Comparison of ENCODE assay signal across 12 cellular contexts in the genomic region with DNA sequence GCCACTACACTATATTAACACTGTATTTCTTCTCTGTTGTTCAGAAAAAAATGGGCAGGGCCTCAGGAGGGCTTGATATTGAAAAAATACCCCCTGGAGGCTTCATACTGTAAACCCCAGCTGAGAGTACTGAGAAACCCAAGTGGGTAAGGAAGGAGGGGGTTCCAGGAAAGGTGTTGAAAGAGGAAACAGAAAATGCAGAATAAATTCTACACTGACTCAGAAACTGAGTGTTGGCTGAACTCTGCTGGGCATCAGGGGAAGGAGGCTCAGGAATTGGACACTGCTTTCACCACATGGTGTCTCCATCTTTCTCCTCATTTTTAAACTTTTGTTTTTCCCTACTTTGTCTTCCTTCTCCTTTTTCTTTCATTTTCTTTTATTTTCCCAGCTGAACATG.
A peak's percentile ranks its signal among the peaks of the same experiment; 100 is the strongest.
DNase-seq lines count a peak whose midpoint lies in the region; ATAC-seq, FAIRE-seq and TF ChIP-seq lines count a peak whose summit lies in the region.
"Had no signal": no experiment of that assay in that cellular context is flagged by ENCODE, and none has a peak within 500 bp of the region (broad histone marks: within the 10 kb centered on the region; RNA-seq: fewer than 3 reads in every experiment).

No MANE protein-coding gene starts in this region.

- FAIRE-seq in endothelial cell of umbilical vein (lab: Jason Lieb, UNC) = no peak
- FAIRE-seq: colon, GM19239 had no signal

- H3K9ac ChIP-seq in endothelial cell of umbilical vein (replicated peaks; ENCODE audit: extremely low read depth, insufficient read depth, low read length) (no peak overlapping the region), smooth muscle cell (ENCODE audit: low read depth) (peak overlapping the region; percentile 36)
- H3K9ac ChIP-seq: BLaER1 had no signal

- H3K27ac Mint-ChIP-seq in activated CD8-positive, alpha-beta memory T cell treated with anti-CD3 and anti-CD28 coated beads, Interleukin-2, amount 10 ng/mL, durations not matched to agents 7 days and 5 days = peak overlapping the region; percentile 17
- H3K27ac Mint-ChIP-seq: activated T-cell treated with anti-CD3 and anti-CD28 coated beads, Interleukin-2, amount 50 U/mL, for 72 hours had no signal

- no peak for TF ChIP-seq POLR2A in endothelial cell of umbilical vein (IDR thresholded peaks at IDR 0.05; ENCODE audit: low read depth, low read length)

- H3K9me2 ChIP-seq in OCI-LY7 (ENCODE audit: insufficient read depth, low read length) = no peaks in the 10 kb centered on the region

- H3K36me3 Mint-ChIP-seq in activated CD8-positive, alpha-beta memory T cell treated with anti-CD3 and anti-CD28 coated beads, Interleukin-2, amount 10 ng/mL, durations not matched to agents 7 days and 5 days = peaks cover 7% of the 10 kb centered on the region

- TF ChIP-seq CTCF in OCI-LY7 (conservative IDR thresholded peaks at IDR 0.05; ENCODE audit: low read length) = no peak
- TF ChIP-seq CTCF in endothelial cell of umbilical vein (IDR thresholded peaks at IDR 0.05; ENCODE audit: extremely low read depth in 1 of 2, insufficient read depth in 1 of 2, low read depth in 1 of 2, low read length in 2 of 2) = no peak
- no peak for TF ChIP-seq CTCF in smooth muscle cell (IDR thresholded peaks at IDR 0.05; ENCODE audit: borderline replicate concordance, insufficient read depth, poor library complexity, severe bottlenecking)
- no peak for TF ChIP-seq CTCF in mucosa of descending colon (IDR thresholded peaks at IDR 0.05)

- H3K9me3 ChIP-seq in OCI-LY7 (ENCODE audit: low read length) (no peaks in the 10 kb centered on the region), endothelial cell of umbilical vein (replicated peaks; ENCODE audit: control insufficient read depth, insufficient read depth, low read length) (no peaks in the 10 kb centered on the region), smooth muscle cell (replicated peaks; ENCODE audit: low read depth) (no peaks in the 10 kb centered on the region), mucosa of descending colon (no peaks in the 10 kb centered on the region)

- peaks cover 23% of the 10 kb centered on the region for H3K4me1 Mint-ChIP-seq in activated CD8-positive, alpha-beta memory T cell treated with anti-CD3 and anti-CD28 coated beads, Interleukin-2, amount 10 ng/mL, durations not matched to agents 7 days and 5 days

- no peaks in the 10 kb centered on the region for H3K9me1 ChIP-seq in endothelial cell of umbilical vein (replicated peaks; ENCODE audit: control insufficient read depth, extremely low read depth, insufficient read depth, low read length)

- H3K4me1 ChIP-seq in OCI-LY7 (ENCODE audit: insufficient read depth, low read length, poor library complexity, severe bottlenecking) (peaks cover 12% of the 10 kb centered on the region), endothelial cell of umbilical vein (ENCODE audit: control insufficient read depth, extremely low read depth, insufficient read depth, low read length) (peaks cover 11% of the 10 kb centered on the region), smooth muscle cell (ENCODE audit: low read depth) (peaks cover 4% of the 10 kb centered on the region), mucosa of descending colon (ENCODE audit: low read depth) (no peaks in the 10 kb centered on the region)

- H3K27me3 ChIP-seq in endothelial cell of umbilical vein (ENCODE audit: control insufficient read depth in 2 of 2, insufficient read depth in 2 of 2, low read length in 2 of 2) (no peaks in the 10 kb centered on the region), smooth muscle cell (ENCODE audit: low read depth) (no peaks in the 10 kb centered on the region)
- H3K27me3 ChIP-seq: BLaER1 had no signal

- DNase-seq in activated CD8-positive, alpha-beta memory T cell treated with anti-CD3 and anti-CD28 coated beads, Interleukin-2, amount 10 ng/mL, durations not matched to agents 7 days and 5 days = no peak
- DNase-seq in activated CD8-positive, alpha-beta memory T cell treated with anti-CD3 and anti-CD28 coated beads, Interleukin-2, amount 50 U/mL, for 48 hours = no peak
- DNase-seq in OCI-LY7 (ENCODE audit: low spot score) = peak; percentile 16
- no peak for DNase-seq in endothelial cell of umbilical vein (ENCODE audit: low read depth, low spot score)
- no peak for DNase-seq in smooth muscle cell (lab: John Stamatoyannopoulos, UW; ENCODE audit: unreplicated experiment)
- DNase-seq in mucosa of descending colon = no peak
- DNase-seq: activated T-cell treated with anti-CD3 and anti-CD28 coated beads, Interleukin-2, amount 50 U/mL, for 72 hours had no signal

- H3K9me3 Mint-ChIP-seq in activated CD8-positive, alpha-beta memory T cell treated with anti-CD3 and anti-CD28 coated beads, Interleukin-2, amount 10 ng/mL, durations not matched to agents 7 days and 5 days (ENCODE audit: low read depth) = no peaks in the 10 kb centered on the region
- H3K9me3 Mint-ChIP-seq: activated T-cell treated with anti-CD3 and anti-CD28 coated beads, Interleukin-2, amount 50 U/mL, for 72 hours had no signal

- no peaks in the 10 kb centered on the region for H3K79me2 ChIP-seq in OCI-LY7 (ENCODE audit: insufficient read depth, low read depth, low read length)
- no peaks in the 10 kb centered on the region for H3K79me2 ChIP-seq in endothelial cell of umbilical vein (ENCODE audit: control insufficient read depth, insufficient read depth, low read length)
- H3K79me2 ChIP-seq in smooth muscle cell (ENCODE audit: low read depth) = no peaks in the 10 kb centered on the region

- no peaks in the 10 kb centered on the region for H3F3A ChIP-seq in smooth muscle cell (ENCODE audit: low read depth)

- intact Hi-C loops in OCI-LY7 (cut with micrococcal nuclease; ENCODE audit: unreplicated experiment) = no loop called here
- intact Hi-C loops in endothelial cell of umbilical vein (cut with micrococcal nuclease) = no loop called here
- intact Hi-C loops in mucosa of descending colon (cut with DNase I, micrococcal nuclease) = no loop called here

- H3K4me3 ChIP-seq in OCI-LY7 (ENCODE audit: low read depth, low read length, poor library complexity, severe bottlenecking) (no peak overlapping the region), endothelial cell of umbilical vein (replicated peaks in 1 of 3; ENCODE audit: insufficient read depth in 1 of 3, low read depth in 1 of 3, low read length in 3 of 3) (no peak overlapping the region), smooth muscle cell (no peak overlapping the region), mucosa of descending colon (no peak overlapping the region)
- H3K4me3 ChIP-seq: BLaER1 had no signal

- H4K20me1 ChIP-seq in OCI-LY7 (ENCODE audit: insufficient read depth, low read length) (no peaks in the 10 kb centered on the region), endothelial cell of umbilical vein (replicated peaks; ENCODE audit: control insufficient read depth, extremely low read depth, insufficient read depth, low read length) (no peaks in the 10 kb centered on the region), smooth muscle cell (ENCODE audit: low read depth) (no peaks in the 10 kb centered on the region)
- H4K20me1 ChIP-seq: BLaER1 had no signal

- no TSS peak for BruUV-seq in OCI-LY7 (replicated peaks; lab: Mats Ljungman, UMichigan)
- no TSS peak for BruUV-seq in endothelial cell of umbilical vein (replicated peaks; lab: Mats Ljungman, UMichigan)

- dilution Hi-C loops in endothelial cell of umbilical vein (cut with MboI; ENCODE audit: extremely low pct_ligation_motif_present, low sequenced_read_pairs) = no loop called here

- H3K4me2 ChIP-seq in OCI-LY7 (ENCODE audit: low read length) = peak overlapping the region; percentile 15; the same call in 1 of the 2 replicates
- H3K4me2 ChIP-seq in endothelial cell of umbilical vein (ENCODE audit: insufficient read depth, low read length) = no peak overlapping the region
- H3K4me2 ChIP-seq in smooth muscle cell = peak overlapping the region; percentile 7
- H3K4me2 ChIP-seq: BLaER1 had no signal

- POLR2A ChIA-PET in OCI-LY7 (lab: Charles Lee) (interaction anchor here (0.6 kb wide), 1 partner anchor 117 kb away, joined by 3 read pairs; no protein-coding TSS in a partner anchor), endothelial cell of umbilical vein (lab: Charles Lee) (no interaction called here)

- H2AFZ ChIP-seq in OCI-LY7 (ENCODE audit: low read length) = no peak overlapping the region
- H2AFZ ChIP-seq in endothelial cell of umbilical vein (ENCODE audit: low read depth, low read length) = no peak overlapping the region
- no peak overlapping the region for H2AFZ ChIP-seq in smooth muscle cell (ENCODE audit: low read depth)

- H3K36me3 ChIP-seq in OCI-LY7 (ENCODE audit: insufficient read depth, low read length) = no peaks in the 10 kb centered on the region
- H3K36me3 ChIP-seq in endothelial cell of umbilical vein (ENCODE audit: control insufficient read depth in 2 of 2, extremely low read depth in 1 of 2, insufficient read depth in 2 of 2, low read length in 2 of 2) = no peaks in the 10 kb centered on the region
- H3K36me3 ChIP-seq in smooth muscle cell (ENCODE audit: low read depth) = no peaks in the 10 kb centered on the region
- no peaks in the 10 kb centered on the region for H3K36me3 ChIP-seq in mucosa of descending colon (ENCODE audit: low read depth)

- H3K27ac ChIP-seq in OCI-LY7 (ENCODE audit: low read depth, low read length, poor library complexity, severe bottlenecking) = no peak overlapping the region
- H3K27ac ChIP-seq in endothelial cell of umbilical vein (ENCODE audit: insufficient read depth, low read depth, low read length) = peak overlapping the region; percentile 26
- H3K27ac ChIP-seq in smooth muscle cell (ENCODE audit: low read depth) = peak overlapping the region; percentile 80
- H3K27ac ChIP-seq: BLaER1 had no signal

- ATAC-seq in activated CD8-positive, alpha-beta memory T cell treated with anti-CD3 and anti-CD28 coated beads, Interleukin-2, amount 10 ng/mL, durations not matched to agents 7 days and 5 days = peak; percentile 88
- ATAC-seq in mucosa of descending colon = no peak
- ATAC-seq in HG03432 (IDR thresholded peaks at IDR 0.05; ENCODE audit: unreplicated experiment) = no peak
- no peak for ATAC-seq in HG03095 (IDR thresholded peaks at IDR 0.05; ENCODE audit: unreplicated experiment)

- H3K4me3 Mint-ChIP-seq in activated CD8-positive, alpha-beta memory T cell treated with anti-CD3 and anti-CD28 coated beads, Interleukin-2, amount 10 ng/mL, durations not matched to agents 7 days and 5 days = peak overlapping the region; percentile 4

- H3K27me3 Mint-ChIP-seq in activated CD8-positive, alpha-beta memory T cell treated with anti-CD3 and anti-CD28 coated beads, Interleukin-2, amount 10 ng/mL, durations not matched to agents 7 days and 5 days = no peaks in the 10 kb centered on the region

- CTCF ChIA-PET in activated CD8-positive, alpha-beta memory T cell treated with anti-CD3 and anti-CD28 coated beads, Interleukin-2, amount 10 ng/mL, durations not matched to agents 7 days and 5 days (lab: Charles Lee) = interaction anchor here (0.6 to 1.5 kb wide), 3 partner anchors 22 to 155 kb away, joined by 3 read pairs; no protein-coding TSS in a partner anchor
- CTCF ChIA-PET in OCI-LY7 (lab: Charles Lee; ENCODE audit: unreplicated experiment) = no interaction called here
- CTCF ChIA-PET in endothelial cell of umbilical vein (lab: Charles Lee) = interaction anchor here (0.8 kb wide), 2 partner anchors 38 to 209 kb away, joined by 3 read pairs; no protein-coding TSS in a partner anchor

TF ChIP-seq in endothelial cell of umbilical vein, 7 proteins besides CTCF, POLR2A, EP300 and RAD21 (continues in another document):
- no peak for TF ChIP-seq EZH2 (IDR thresholded peaks at IDR 0.05; ENCODE audit: borderline replicate concordance, low read depth, low read length, severe bottlenecking)
